2 cellular contexts compared by ENCODE assay signal in the genomic region with DNA sequence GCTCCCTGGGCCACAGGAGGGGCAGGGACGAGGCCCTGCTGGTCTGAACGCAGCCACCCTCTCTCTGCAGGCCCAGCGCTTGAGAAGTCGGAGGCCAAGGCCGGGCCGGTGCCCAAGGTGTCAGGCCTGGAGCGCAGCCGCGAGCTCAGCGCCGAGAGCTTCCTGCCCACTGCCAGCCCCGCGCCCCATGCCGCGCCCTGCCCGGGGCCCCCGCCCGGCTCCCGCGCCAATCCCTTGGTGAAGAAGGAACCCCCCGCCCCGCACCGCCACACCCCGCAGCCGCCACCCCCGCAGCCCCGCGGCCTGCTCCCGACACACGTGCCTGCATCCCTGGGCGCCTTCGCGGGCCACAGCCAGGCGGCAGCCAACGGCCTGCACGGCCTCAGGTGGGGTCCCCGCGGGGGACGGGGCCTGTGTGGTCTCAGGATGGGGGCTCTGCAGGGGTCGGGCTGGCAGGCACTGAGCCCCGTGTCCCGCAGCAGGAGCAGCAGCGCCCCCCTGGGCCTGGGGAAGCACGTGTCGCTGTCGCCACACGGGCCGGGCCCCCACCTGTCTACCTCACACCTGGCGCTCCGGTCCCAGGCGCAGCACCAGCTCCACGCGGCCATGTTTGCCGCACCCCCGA.
A peak's percentile ranks its signal among the peaks of the same experiment; 100 is the strongest.
TF ChIP-seq lines count a peak whose summit lies in the region.

No MANE protein-coding gene starts in this region.

TF ChIP-seq in GM23338, 12 proteins besides CTCF, POLR2A, EP300 and RAD21:
- TF ChIP-seq EZH2phosphoT487 (IDR thresholded peaks at IDR 0.05; ENCODE audit: unreplicated experiment), result no peak
- 0 out of 2 replicates have a peak, but pooled peaks have one; percentile 14 for TF ChIP-seq POLR2AphosphoS5 (IDR thresholded peaks at IDR 0.05; ENCODE audit: low read depth)

TF ChIP-seq in H1, 55 proteins besides CTCF, POLR2A, EP300 and RAD21:
- TF ChIP-seq KDM4A (IDR thresholded peaks at IDR 0.05; ENCODE audit: low read depth, low read length, severe bottlenecking) (no peak), KDM5A (IDR thresholded peaks at IDR 0.05; ENCODE audit: low read length) (no peak), HDAC6 (IDR thresholded peaks at IDR 0.05; ENCODE audit: low read depth, low read length) (no peak), RNF2 (IDR thresholded peaks at IDR 0.05; ENCODE audit: borderline replicate concordance, low read depth, low read length, missing control alignments, poor library complexity, severe bottlenecking) (no peak), FOSL1 (IDR thresholded peaks at IDR 0.05; ENCODE audit: insufficient read depth, low read depth, low read length) (no peak), JUN (IDR thresholded peaks at IDR 0.05; ENCODE audit: low read depth, low read length) (no peak), POU5F1 (IDR thresholded peaks at IDR 0.05; ENCODE audit: low read depth, low read length) (no peak), RBBP5 (IDR thresholded peaks at IDR 0.05; ENCODE audit: borderline replicate concordance, low read depth, low read length) (no peak), BRCA1 (IDR thresholded peaks at IDR 0.05; ENCODE audit: low read depth, low read length) (no peak), TAF1 (IDR thresholded peaks at IDR 0.05; ENCODE audit: low read depth, low read length) (no peak), TCF12 (IDR thresholded peaks at IDR 0.05; ENCODE audit: low read depth, low read length) (no peak)
TF ChIP-seq in H1: peak in this region for 0.
